ENCODE assay signal across 2 cellular contexts in the genomic region with DNA sequence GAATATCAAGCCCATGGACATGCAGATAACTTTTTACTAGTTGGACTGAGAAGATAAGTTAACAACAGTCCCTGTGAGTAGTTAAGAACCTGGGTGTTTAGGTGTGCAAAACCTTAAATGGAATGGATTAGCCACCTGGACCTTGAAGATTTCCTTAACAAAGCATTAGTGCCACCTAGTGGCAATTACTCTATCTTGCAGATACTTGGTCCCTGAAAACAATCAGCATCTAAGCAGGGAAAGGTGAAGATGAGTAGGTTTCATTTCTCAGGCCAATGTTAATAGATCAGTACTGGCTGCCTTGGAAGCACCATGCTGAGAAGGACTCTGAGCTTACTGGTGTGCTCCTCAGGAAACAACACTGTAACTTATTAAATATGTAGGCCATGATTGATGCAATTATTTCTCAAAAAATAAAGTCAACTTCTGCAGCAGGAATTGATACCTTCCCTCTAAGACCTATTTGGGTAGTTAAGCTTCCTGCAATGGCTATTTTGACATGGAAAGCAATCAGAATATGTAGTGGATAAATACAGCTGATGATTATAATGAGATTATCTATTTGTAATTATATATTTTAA.
TF ChIP-seq lines count a peak whose summit lies in the region.

No MANE protein-coding gene starts in this region.

TF ChIP-seq in A549, 52 proteins besides CTCF, POLR2A, EP300 and RAD21:
- no peak for TF ChIP-seq RCOR1 (IDR thresholded peaks at IDR 0.05; ENCODE audit: low read depth, low read length)
- TF ChIP-seq SMC3 (IDR thresholded peaks at IDR 0.05): peak; percentile 77

TF ChIP-seq in endothelial cell of umbilical vein, 7 proteins besides CTCF, POLR2A, EP300 and RAD21:
- no peak for TF ChIP-seq FOS (IDR thresholded peaks at IDR 0.05; ENCODE audit: borderline replicate concordance, insufficient read depth, low read length)
- TF ChIP-seq JUN (IDR thresholded peaks at IDR 0.05; ENCODE audit: borderline replicate concordance, insufficient read depth, insufficient read length, low read depth): no peak
- TF ChIP-seq EZH2 (IDR thresholded peaks at IDR 0.05; ENCODE audit: borderline replicate concordance, low read depth, low read length, severe bottlenecking): no peak
- TF ChIP-seq, protein P1, sequence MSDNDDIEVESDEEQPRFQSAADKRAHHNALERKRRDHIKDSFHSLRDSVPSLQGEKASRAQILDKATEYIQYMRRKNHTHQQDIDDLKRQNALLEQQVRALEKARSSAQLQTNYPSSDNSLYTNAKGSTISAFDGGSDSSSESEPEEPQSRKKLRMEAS (IDR thresholded peaks at IDR 0.05; ENCODE audit: insufficient read depth, insufficient read length): no peak
- no peak for TF ChIP-seq POLR2AphosphoS5 (IDR thresholded peaks at IDR 0.05; ENCODE audit: insufficient read depth, low read depth, low read length)
- TF ChIP-seq MYC (IDR thresholded peaks at IDR 0.05; ENCODE audit: low read depth, low read length): no peak
- TF ChIP-seq GATA2 (IDR thresholded peaks at IDR 0.05; ENCODE audit: insufficient read depth, insufficient read length, low read depth, low read length): no peak
